Comparison of ENCODE assay signal across 20 cellular contexts in the genomic region with DNA sequence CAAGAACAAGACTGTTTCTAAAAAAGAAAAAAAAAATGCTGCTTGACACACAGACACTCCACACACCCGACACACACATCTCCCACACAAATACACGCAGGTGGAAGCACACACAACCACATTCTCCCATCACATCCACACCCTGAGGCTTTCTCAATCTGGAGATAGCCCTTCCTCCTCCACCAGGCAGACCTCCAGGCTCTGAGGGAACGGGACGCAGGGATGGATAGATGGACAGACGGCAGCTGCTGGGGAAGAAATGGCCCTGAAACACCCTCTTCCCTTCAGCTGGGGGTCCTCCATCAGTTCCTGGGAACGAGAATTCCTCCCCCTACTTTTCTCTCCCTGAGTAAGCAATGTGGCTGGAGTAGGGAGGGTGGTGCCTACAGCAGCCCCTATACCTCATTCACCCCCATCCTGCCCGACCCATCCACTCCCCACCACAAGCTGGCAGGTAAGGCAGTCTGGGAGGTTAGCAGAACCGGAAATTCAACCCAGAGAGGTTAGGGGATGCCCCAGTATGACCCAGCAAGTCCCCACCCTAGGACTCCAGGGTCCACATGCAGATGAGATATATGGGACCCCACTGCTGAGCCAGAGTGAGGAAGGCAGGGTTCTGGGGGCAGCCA. TPM values are rescaled to one million over a fixed set of nuclear protein-coding genes. Genes with fewer than 3 reads are reported as not detected.
DNase-seq lines count a peak whose midpoint lies in the region; ATAC-seq and TF ChIP-seq lines count a peak whose summit lies in the region.
"Had no signal": no experiment of that assay in that cellular context is flagged by ENCODE, and none has a peak within 500 bp of the region (broad histone marks: within the 10 kb centered on the region; RNA-seq: fewer than 3 reads in every experiment).

No MANE protein-coding gene starts in this region.

- WGBS in esophagus squamous epithelium, 2 donors = 58 to 71% methylated on average over 3 to 6 of the region's 8 CpGs
- 80% methylated on average over 8 of the region's 8 CpGs for WGBS in smooth muscle cell (ENCODE audit: low lambda C conversion rate)

- H3K27ac ChIP-seq in esophagus squamous epithelium = peak overlapping the region; percentile 42 to 73 (median 65)
- H3K27ac ChIP-seq in smooth muscle cell (ENCODE audit: low read depth) = peak overlapping the region; percentile 72
- H3K27ac ChIP-seq: BLaER1 treated with 17β-estradiol and CSF1 and Interleukin-3, amounts not matched to agents 10 nM and 100 nM; heart left ventricle; ovary had no signal

- H3K4me3 ChIP-seq in H7 (ENCODE audit: insufficient read depth, low read depth, low read length) (no peak overlapping the region), esophagus squamous epithelium (no peak overlapping the region), smooth muscle cell (no peak overlapping the region)
- H3K4me3 ChIP-seq: BLaER1 treated with 17β-estradiol and CSF1 and Interleukin-3, amounts not matched to agents 10 nM and 100 nM; heart left ventricle; ovary; sigmoid colon; tibial nerve had no signal

- peak in 3 of 4 experiments; percentile 28 to 48 (median 44) for ATAC-seq in T-cell (replicated peaks in 1 of 4)
- ATAC-seq: heart left ventricle had no signal

- H3K9ac ChIP-seq in smooth muscle cell (ENCODE audit: low read depth) = no peak overlapping the region
- H3K9ac ChIP-seq: BLaER1 treated with 17β-estradiol and CSF1 and Interleukin-3, amounts not matched to agents 10 nM and 100 nM had no signal

- POLR2A ChIA-PET in T-cell (lab: Charles Lee) = no interaction called here
- POLR2A ChIA-PET in activated CD4-positive, alpha-beta memory T cell treated with anti-CD3 and anti-CD28 coated beads for 36 hours (lab: Charles Lee) = no interaction called here

- no peaks in the 10 kb centered on the region for H3K9me3 ChIP-seq in esophagus squamous epithelium
- no peaks in the 10 kb centered on the region for H3K9me3 ChIP-seq in smooth muscle cell (replicated peaks; ENCODE audit: low read depth)
- H3K9me3 ChIP-seq: BLaER1 treated with 17β-estradiol and CSF1 and Interleukin-3, amounts not matched to agents 10 nM and 100 nM; heart left ventricle; ovary; sigmoid colon; tibial nerve had no signal

- no peak overlapping the region for H3K4me3 Mint-ChIP-seq in T-cell
- H3K4me3 Mint-ChIP-seq in activated CD4-positive, alpha-beta memory T cell treated with anti-CD3 and anti-CD28 coated beads for 36 hours = no peak overlapping the region
- H3K4me3 Mint-ChIP-seq: activated CD4-positive, alpha-beta memory T cell treated with anti-CD3 and anti-CD28 coated beads, Interleukin-2, amount 10 ng/mL, durations not matched to agents 7 days and 5 days; dendritic cell treated with granulocyte-macrophage colony-stimulating factor and Interleukin-4, amounts not matched to agents 40 ng/mL and 50 ng/mL, for 4 days had no signal

- H3K27me3 ChIP-seq in H7 (ENCODE audit: control insufficient read depth, insufficient read depth, low read length) (no peaks in the 10 kb centered on the region), esophagus squamous epithelium (peaks cover 0 to 6% (median 0%) of the 10 kb centered on the region in 4 donors), smooth muscle cell (ENCODE audit: low read depth) (no peaks in the 10 kb centered on the region)
- H3K27me3 ChIP-seq: BLaER1 treated with 17β-estradiol and CSF1 and Interleukin-3, amounts not matched to agents 10 nM and 100 nM; heart left ventricle; ovary had no signal

- H3K9me3 Mint-ChIP-seq in T-cell = no peaks in the 10 kb centered on the region
- no peaks in the 10 kb centered on the region for H3K9me3 Mint-ChIP-seq in activated CD4-positive, alpha-beta memory T cell treated with anti-CD3 and anti-CD28 coated beads for 36 hours
- H3K9me3 Mint-ChIP-seq: activated CD4-positive, alpha-beta memory T cell treated with anti-CD3 and anti-CD28 coated beads, Interleukin-2, amount 10 ng/mL, durations not matched to agents 7 days and 5 days; activated T-helper 2 cell treated with anti-CD3 and anti-CD28 coated beads, Interferon-gamma antibody, Interleukin-2, Interleukin-4, amounts not matched to agents 10 μg/mL and 5 μg/mL and 100 μg/mL, durations not matched to agents 14 hours and 24 hours and 36 hours; dendritic cell treated with granulocyte-macrophage colony-stimulating factor and Interleukin-4, amounts not matched to agents 40 ng/mL and 50 ng/mL, for 4 days had no signal

- DNase-seq in H7 = peak; percentile 54
- no peak for DNase-seq in T-cell
- DNase-seq in esophagus squamous epithelium (lab: John Stamatoyannopoulos, UW) = no peak
- DNase-seq in smooth muscle cell (lab: John Stamatoyannopoulos, UW; ENCODE audit: unreplicated experiment) = no peak
- DNase-seq in COR-L47 (lab: John Stamatoyannopoulos, UW) = no peak
- DNase-seq in stimulated activated CD4-positive, alpha-beta T cell treated with anti-CD3 and anti-CD28 coated beads, Interleukin-2, amount 100 ng/mL, for 48 hours = no peak
- no peak for DNase-seq in NCI-H524 (lab: John Stamatoyannopoulos, UW)
- no peak for DNase-seq in activated CD4-positive, alpha-beta memory T cell treated with anti-CD3 and anti-CD28 coated beads for 36 hours
- DNase-seq: activated CD4-positive, alpha-beta memory T cell treated with anti-CD3 and anti-CD28 coated beads, Interleukin-2, amount 10 ng/mL, durations not matched to agents 7 days and 5 days; anterior cingulate cortex; DMS153; NCI-H187 treated with DMSO at 0.1 percent for 48 hours; NCI-H510A treated with DMSO at 0.1 percent for 48 hours; ovary; sigmoid colon had no signal

- no peaks in the 10 kb centered on the region for H4K20me1 ChIP-seq in smooth muscle cell (ENCODE audit: low read depth)
- H4K20me1 ChIP-seq: BLaER1 treated with 17β-estradiol and CSF1 and Interleukin-3, amounts not matched to agents 10 nM and 100 nM had no signal

- no peaks in the 10 kb centered on the region for H3K36me3 Mint-ChIP-seq in T-cell
- H3K36me3 Mint-ChIP-seq in activated CD4-positive, alpha-beta memory T cell treated with anti-CD3 and anti-CD28 coated beads for 36 hours = no peaks in the 10 kb centered on the region

- CTCF ChIA-PET in T-cell (lab: Charles Lee) = interaction anchor here (0.6 to 3.2 kb wide), 5 partner anchors 9 to 322 kb away, joined by 3 to 15 read pairs (median 3); a partner anchor contains a TSS
- CTCF ChIA-PET in activated CD4-positive, alpha-beta memory T cell treated with anti-CD3 and anti-CD28 coated beads for 36 hours (lab: Charles Lee) = interaction anchor here (0.8 to 8.6 kb wide), 5 partner anchors 8 to 262 kb away, joined by 3 to 65 read pairs (median 16); a partner anchor contains a TSS

- no peak overlapping the region for H3K27ac Mint-ChIP-seq in T-cell
- no peak overlapping the region for H3K27ac Mint-ChIP-seq in activated CD4-positive, alpha-beta memory T cell treated with anti-CD3 and anti-CD28 coated beads for 36 hours
- H3K27ac Mint-ChIP-seq: activated CD4-positive, alpha-beta memory T cell treated with anti-CD3 and anti-CD28 coated beads, Interleukin-2, amount 10 ng/mL, durations not matched to agents 7 days and 5 days; activated T-helper 2 cell treated with anti-CD3 and anti-CD28 coated beads, Interferon-gamma antibody, Interleukin-2, Interleukin-4, amounts not matched to agents 10 μg/mL and 5 μg/mL and 100 μg/mL, durations not matched to agents 14 hours and 24 hours and 36 hours; dendritic cell treated with granulocyte-macrophage colony-stimulating factor and Interleukin-4, amounts not matched to agents 40 ng/mL and 50 ng/mL, for 4 days had no signal

- no peak overlapping the region for H2AFZ ChIP-seq in smooth muscle cell (ENCODE audit: low read depth)

- peak overlapping the region; percentile 77 for H3K4me2 ChIP-seq in smooth muscle cell

- no peaks in the 10 kb centered on the region for H3K27me3 Mint-ChIP-seq in T-cell
- H3K27me3 Mint-ChIP-seq in activated CD4-positive, alpha-beta memory T cell treated with anti-CD3 and anti-CD28 coated beads for 36 hours = no peaks in the 10 kb centered on the region
- H3K27me3 Mint-ChIP-seq: activated CD4-positive, alpha-beta memory T cell treated with anti-CD3 and anti-CD28 coated beads, Interleukin-2, amount 10 ng/mL, durations not matched to agents 7 days and 5 days had no signal

- no peak for TF ChIP-seq CTCF in esophagus squamous epithelium (IDR thresholded peaks at IDR 0.05)
- no peak for TF ChIP-seq CTCF in smooth muscle cell (IDR thresholded peaks at IDR 0.05; ENCODE audit: borderline replicate concordance, insufficient read depth, poor library complexity, severe bottlenecking)

- H3K36me3 ChIP-seq in H7 (replicated peaks; ENCODE audit: control insufficient read depth, insufficient read depth, low read length) (no peaks in the 10 kb centered on the region), esophagus squamous epithelium (no peaks in the 10 kb centered on the region), smooth muscle cell (ENCODE audit: low read depth) (no peaks in the 10 kb centered on the region)
- H3K36me3 ChIP-seq: BLaER1 treated with 17β-estradiol and CSF1 and Interleukin-3, amounts not matched to agents 10 nM and 100 nM; heart left ventricle; ovary; sigmoid colon; tibial nerve had no signal

- intact Hi-C loops in esophagus squamous epithelium (cut with DNase I) = loop anchor here (10.0 kb wide), 1 partner anchor 83 kb away; a partner anchor contains a TSS
- intact Hi-C loops in activated CD4-positive, alpha-beta memory T cell treated with anti-CD3 and anti-CD28 coated beads for 36 hours (cut with micrococcal nuclease) = no loop called here

- peaks cover 13 to 17% (median 14%) of the 10 kb centered on the region in 3 donors for H3K4me1 Mint-ChIP-seq in T-cell
- peaks cover 2% of the 10 kb centered on the region for H3K4me1 Mint-ChIP-seq in activated CD4-positive, alpha-beta memory T cell treated with anti-CD3 and anti-CD28 coated beads for 36 hours (ENCODE audit: low read depth)

- TF ChIP-seq POLR2A in esophagus squamous epithelium (IDR thresholded peaks at IDR 0.05) = no peak

- H3K4me1 ChIP-seq in esophagus squamous epithelium = peaks cover 9 to 26% (median 13%) of the 10 kb centered on the region in 3 donors
- H3K4me1 ChIP-seq in smooth muscle cell (ENCODE audit: low read depth) = peaks cover 7% of the 10 kb centered on the region

- no peaks in the 10 kb centered on the region for H3K79me2 ChIP-seq in smooth muscle cell (ENCODE audit: low read depth)

- H3F3A ChIP-seq in smooth muscle cell (ENCODE audit: low read depth) = no peaks in the 10 kb centered on the region

RNA-seq across cellular contexts. Expression of a gene that starts 4.1 kb away (rescaled TPM):
- total RNA-seq in H7 (2014; rRNA removed; shearing (Covaris generic)) = not detected in 2 replicates
- total RNA-seq in T-cell = not detected
- not detected for total RNA-seq in esophagus squamous epithelium
- not detected in 2 replicates for total RNA-seq in smooth muscle cell
- polyA plus RNA-seq in smooth muscle cell = 0.37 TPM in 1 of 2 replicates, not detected in the other
- total RNA-seq in activated CD4-positive, alpha-beta memory T cell treated with anti-CD3 and anti-CD28 coated beads for 36 hours = not detected
- total RNA-seq: activated CD4-positive, alpha-beta memory T cell treated with anti-CD3 and anti-CD28 coated beads, Interleukin-2, amount 10 ng/mL, durations not matched to agents 7 days and 5 days; activated T-helper 2 cell treated with anti-CD3 and anti-CD28 coated beads, Interferon-gamma antibody, Interleukin-2, Interleukin-4, amounts not matched to agents 10 μg/mL and 5 μg/mL and 100 μg/mL, durations not matched to agents 14 hours and 24 hours and 36 hours; heart left ventricle; ovary; sigmoid colon; tibial nerve had no signal
- polyA plus RNA-seq: heart left ventricle, ovary, sigmoid colon had no signal

RNA-seq across cellular contexts. Expression of a gene that starts 9.2 kb away (rescaled TPM):
- total RNA-seq in H7 (2014; rRNA removed; shearing (Covaris generic)) = 324 and 345 TPM in 2 replicates
- total RNA-seq in T-cell (10 to 100 TPM; 32.9 to 44.3 (median 41.8) TPM), esophagus squamous epithelium (100 to 1,000 TPM in 3 of 4 donors, 10 to 100 TPM in 1; 84.5 to 244 (median 159) TPM), smooth muscle cell (62.6 and 74.1 TPM in 2 replicates)
- polyA plus RNA-seq in smooth muscle cell = 94.0 and 118 TPM in 2 replicates
- total RNA-seq in activated CD4-positive, alpha-beta memory T cell treated with anti-CD3 and anti-CD28 coated beads for 36 hours = 10 to 100 TPM; 64.9 to 73.1 TPM
